ENCODE assay signal across 8 cellular contexts in genomic region chr17:17712268-17712924, GRCh38. TPM values are rescaled to one million over a fixed set of nuclear protein-coding genes. Genes with fewer than 3 reads are reported as not detected.
DNase-seq lines count a peak whose midpoint lies in the region; ATAC-seq lines count a peak whose summit lies in the region.

No MANE protein-coding gene starts in this region.

- H3K14ac ChIP-seq in trophoblast cell (ENCODE audit: low read length), result no peak overlapping the region

- no peaks in the 10 kb centered on the region for H3K9me3 ChIP-seq in trophoblast cell (ENCODE audit: insufficient read depth, low read depth, low read length)

- H3K79me2 ChIP-seq in trophoblast cell (ENCODE audit: control insufficient read depth, insufficient read depth, low read length, poor library complexity), result no peaks in the 10 kb centered on the region

- no peak overlapping the region for H4K12ac ChIP-seq in trophoblast cell (ENCODE audit: low read depth, low read length)

- H3K9me3 Mint-ChIP-seq in IgD-negative memory B cell, result no peaks in the 10 kb centered on the region
- H3K9me3 Mint-ChIP-seq in central memory CD8-positive, alpha-beta T cell, result no peaks in the 10 kb centered on the region

- H3K9ac ChIP-seq in trophoblast cell (ENCODE audit: low read length), result no peak overlapping the region

- H3K4me2 ChIP-seq in trophoblast cell (ENCODE audit: low read length), result no peak overlapping the region

- no peak overlapping the region for H2AK5ac ChIP-seq in trophoblast cell (ENCODE audit: low read length)

- peak; percentile 85 for ATAC-seq in GM21423 (IDR thresholded peaks at IDR 0.05; ENCODE audit: unreplicated experiment)
- no peak for ATAC-seq in central memory CD8-positive, alpha-beta T cell (replicated peaks; ENCODE audit: extremely low read depth, poor library complexity, severe bottlenecking)

- no peak overlapping the region for H3K4ac ChIP-seq in trophoblast cell (ENCODE audit: low read depth, low read length)

- H3K27ac ChIP-seq in trophoblast cell (ENCODE audit: low read depth, low read length), result no peak overlapping the region

- peak overlapping the region; percentile 24 for H3K18ac ChIP-seq in trophoblast cell (ENCODE audit: low read length)

- peaks cover 18 to 21% of the 10 kb centered on the region in 2 experiments for H3K4me1 ChIP-seq in trophoblast cell (ENCODE audit: control insufficient read depth in 1 of 2, insufficient read depth in 2 of 2, low read length in 2 of 2)

- no peak overlapping the region for H3K23ac ChIP-seq in trophoblast cell (ENCODE audit: low read length)

- no peak overlapping the region for H2AFZ ChIP-seq in trophoblast cell (ENCODE audit: insufficient read depth, low read length, poor library complexity)

- H4K8ac ChIP-seq in trophoblast cell (ENCODE audit: low read depth, low read length), result peak overlapping the region; percentile 7

- no peak overlapping the region for H3K4me3 ChIP-seq in trophoblast cell (ENCODE audit: low read depth, low read length)

- no peak overlapping the region for H2BK120ac ChIP-seq in trophoblast cell (ENCODE audit: insufficient read depth, low read length, poor library complexity)

- no peak overlapping the region for H2BK12ac ChIP-seq in trophoblast cell (ENCODE audit: low read length)

- H3K4me3 Mint-ChIP-seq in IgD-negative memory B cell, result peak overlapping the region in 2 of 4 donors; percentile 84 to 87
- H3K4me3 Mint-ChIP-seq in central memory CD8-positive, alpha-beta T cell, result no peak overlapping the region

- H3K36me3 ChIP-seq in trophoblast cell (ENCODE audit: control insufficient read depth in 1 of 2, insufficient read depth in 2 of 2, low read length in 2 of 2), result peaks cover 4 to 5% of the 10 kb centered on the region in 2 experiments

- H3K27me3 ChIP-seq in trophoblast cell (ENCODE audit: insufficient read depth, low read length), result no peaks in the 10 kb centered on the region

- peaks cover 12 to 17% (median 16%) of the 10 kb centered on the region in 3 donors for H3K4me1 Mint-ChIP-seq in IgD-negative memory B cell
- H3K4me1 Mint-ChIP-seq in central memory CD8-positive, alpha-beta T cell, result peaks cover 39% of the 10 kb centered on the region

- no CpG with 5 or more reads among the region's 5 CpGs for WGBS in trophoblast cell (ENCODE audit: extremely low coverage, insufficient coverage, insufficient read length)

- no peak overlapping the region for H4K91ac ChIP-seq in trophoblast cell (ENCODE audit: low read depth, low read length)

- DNase-seq in GM03348 (ENCODE audit: low spot score), result peak; percentile 72
- no peak for DNase-seq in central memory CD8-positive, alpha-beta T cell (ENCODE audit: low spot score in 2 of 2)
- DNase-seq in trophoblast cell, result no peak
- no peak for DNase-seq in NCI-H1105 (lab: John Stamatoyannopoulos, UW)
- DNase-seq in NCI-H1436 (lab: John Stamatoyannopoulos, UW), result no peak
- no peak for DNase-seq in globus pallidus (ENCODE audit: low spot score)

- peak overlapping the region; percentile 23 to 61 (median 41) for H3K27ac Mint-ChIP-seq in IgD-negative memory B cell
- peak overlapping the region; percentile 40 for H3K27ac Mint-ChIP-seq in central memory CD8-positive, alpha-beta T cell (ENCODE audit: low read depth)

- no peaks in the 10 kb centered on the region for H3K27me3 Mint-ChIP-seq in IgD-negative memory B cell
- no peaks in the 10 kb centered on the region for H3K27me3 Mint-ChIP-seq in central memory CD8-positive, alpha-beta T cell

- peaks cover 3% of the 10 kb centered on the region for H3K36me3 Mint-ChIP-seq in IgD-negative memory B cell
- H3K36me3 Mint-ChIP-seq in central memory CD8-positive, alpha-beta T cell (ENCODE audit: insufficient read depth), result peaks cover 4% of the 10 kb centered on the region

- peaks cover 7% of the 10 kb centered on the region for H3K79me1 ChIP-seq in trophoblast cell (ENCODE audit: low read length)

- no peak overlapping the region for H2BK5ac ChIP-seq in trophoblast cell (ENCODE audit: low read depth, low read length, poor library complexity)

RNA-seq across cellular contexts. Expression of gene RAI1, which starts 31.1 kb away (rescaled TPM):
- polyA plus RNA-seq in IgD-negative memory B cell, result 3.0 TPM
- 16.7 and 17.4 TPM in 2 replicates for polyA plus RNA-seq in trophoblast cell (2013)
